Comparison of ENCODE assay signal across 8 cellular contexts in genomic region chr4:15682790-15683495, GRCh38. TPM values are rescaled to one million over a fixed set of nuclear protein-coding genes. Genes with fewer than 3 reads are reported as not detected.
DNase-seq lines count a peak whose midpoint lies in the region; ATAC-seq and TF ChIP-seq lines count a peak whose summit lies in the region.

No MANE protein-coding gene starts in this region.

- H3K27me3 ChIP-seq in tibial nerve (no peaks in the 10 kb centered on the region), testis (no peaks in the 10 kb centered on the region)

- 62 to 71% methylated on average over 6 of the region's 6 CpGs for WGBS in tibial nerve, 2 donors
- 36 to 48% methylated on average over 6 of the region's 6 CpGs for WGBS in testis, 2 donors

- no peak for TF ChIP-seq EP300 in tibial nerve (IDR thresholded peaks at IDR 0.05)

- TF ChIP-seq CTCF in tibial nerve (IDR thresholded peaks at IDR 0.05) (no peak), testis (IDR thresholded peaks at IDR 0.05) (no peak)

- H3K36me3 Mint-ChIP-seq in activated T-cell treated with anti-CD3 and anti-CD28 coated beads, Interleukin-2, amount 50 U/mL, for 4 hours (ENCODE audit: insufficient read depth), result peaks cover 14% of the 10 kb centered on the region
- peaks cover 26% of the 10 kb centered on the region for H3K36me3 Mint-ChIP-seq in activated CD4-positive, alpha-beta memory T cell treated with anti-CD3 and anti-CD28 coated beads for 36 hours

- H3K4me3 ChIP-seq in tibial nerve, result peak overlapping the region; percentile 67 to 94 (median 76)
- no peak overlapping the region for H3K4me3 ChIP-seq in testis

- H3K4me1 ChIP-seq in tibial nerve (peaks cover 0 to 47% (median 14%) of the 10 kb centered on the region in 4 donors), testis (no peaks in the 10 kb centered on the region)

- H3K27me3 Mint-ChIP-seq in activated T-cell treated with anti-CD3 and anti-CD28 coated beads, Interleukin-2, amount 50 U/mL, for 4 hours (ENCODE audit: low read depth), result no peaks in the 10 kb centered on the region
- no peaks in the 10 kb centered on the region for H3K27me3 Mint-ChIP-seq in activated CD4-positive, alpha-beta memory T cell treated with anti-CD3 and anti-CD28 coated beads for 36 hours

- ATAC-seq in activated T-cell treated with anti-CD3 and anti-CD28 coated beads, Interleukin-2, amount 50 U/mL, for 4 hours, result no peak

- intact Hi-C loops in activated CD4-positive, alpha-beta memory T cell treated with anti-CD3 and anti-CD28 coated beads for 36 hours (cut with micrococcal nuclease), result no loop called here
- intact Hi-C loops in testis (cut with DNase I; ENCODE audit: low total_unique reads), result no loop called here

- H3K4me3 Mint-ChIP-seq in activated T-cell treated with anti-CD3 and anti-CD28 coated beads, Interleukin-2, amount 50 U/mL, for 4 hours, result peak overlapping the region; percentile 95
- peak overlapping the region; percentile 99 for H3K4me3 Mint-ChIP-seq in activated CD4-positive, alpha-beta memory T cell treated with anti-CD3 and anti-CD28 coated beads for 36 hours

- peaks cover 0 to 19% (median 0%) of the 10 kb centered on the region in 3 donors for H3K36me3 ChIP-seq in tibial nerve
- no peaks in the 10 kb centered on the region for H3K36me3 ChIP-seq in testis (ENCODE audit: low read depth, missing control alignments)

- no peak for DNase-seq in activated T-cell treated with anti-CD3 and anti-CD28 coated beads, Interleukin-2, amount 50 U/mL, for 4 hours
- no peak for DNase-seq in activated T-cell treated with anti-CD3 and anti-CD28 coated beads, Interleukin-2, amount 50 U/mL, for 48 hours
- DNase-seq in activated CD4-positive, alpha-beta memory T cell treated with anti-CD3 and anti-CD28 coated beads for 36 hours, result no peak
- DNase-seq in iris pigment epithelial cell (ENCODE audit: low read depth), result peak; percentile 44
- no peak for DNase-seq in tibial nerve (ENCODE audit: low spot score in 2 of 2)
- no peak for DNase-seq in testis
- no peak for DNase-seq in COLO668 (lab: John Stamatoyannopoulos, UW; ENCODE audit: unreplicated experiment)
- DNase-seq in stimulated activated CD8-positive, alpha-beta memory T cell treated with anti-CD3 and anti-CD28 coated beads, Interleukin-4, amount 100 ng/mL, for 48 hours, result no peak

- H3K27ac Mint-ChIP-seq in activated CD4-positive, alpha-beta memory T cell treated with anti-CD3 and anti-CD28 coated beads for 36 hours, result peak overlapping the region; percentile 95

- H3K9me3 Mint-ChIP-seq in activated T-cell treated with anti-CD3 and anti-CD28 coated beads, Interleukin-2, amount 50 U/mL, for 4 hours, result no peaks in the 10 kb centered on the region
- H3K9me3 Mint-ChIP-seq in activated CD4-positive, alpha-beta memory T cell treated with anti-CD3 and anti-CD28 coated beads for 36 hours, result no peaks in the 10 kb centered on the region

- TF ChIP-seq POLR2A in tibial nerve (IDR thresholded peaks at IDR 0.05), result no peak
- TF ChIP-seq POLR2A in testis (IDR thresholded peaks at IDR 0.05), result no peak

- POLR2A ChIA-PET in activated CD4-positive, alpha-beta memory T cell treated with anti-CD3 and anti-CD28 coated beads for 36 hours (lab: Charles Lee), result interaction anchor here (1.9 kb wide), 1 partner anchor 21 kb away, joined by 5 read pairs; no protein-coding TSS in a partner anchor

- H3K9me3 ChIP-seq in tibial nerve (no peaks in the 10 kb centered on the region), testis (no peaks in the 10 kb centered on the region)

- peak overlapping the region in 3 of 4 donors; percentile 47 to 92 (median 91) for H3K27ac ChIP-seq in tibial nerve
- peak overlapping the region in 1 of 2 donors; percentile 90 for H3K27ac ChIP-seq in testis

- peaks cover 27% of the 10 kb centered on the region for H3K4me1 Mint-ChIP-seq in activated T-cell treated with anti-CD3 and anti-CD28 coated beads, Interleukin-2, amount 50 U/mL, for 4 hours (ENCODE audit: low read depth)
- H3K4me1 Mint-ChIP-seq in activated CD4-positive, alpha-beta memory T cell treated with anti-CD3 and anti-CD28 coated beads for 36 hours (ENCODE audit: low read depth), result peaks cover 26% of the 10 kb centered on the region

- CTCF ChIA-PET in activated CD4-positive, alpha-beta memory T cell treated with anti-CD3 and anti-CD28 coated beads for 36 hours (lab: Charles Lee), result interaction anchor here (0.9 kb wide), 1 partner anchor 28 kb away, joined by 4 read pairs; the partner anchor contains the start of gene FBXL5

RNA-seq across cellular contexts. Expression of gene FAM200B, which starts 1.3 kb away (rescaled TPM):
- 1 to 10 TPM; 6.1 to 6.6 (median 6.2) TPM for total RNA-seq in activated T-cell treated with anti-CD3 and anti-CD28 coated beads, Interleukin-2, amount 50 U/mL, for 4 hours
- 1 to 10 TPM; 8.3 to 8.9 TPM for total RNA-seq in activated CD4-positive, alpha-beta memory T cell treated with anti-CD3 and anti-CD28 coated beads for 36 hours
- 10 to 100 TPM; 29.4 to 68.8 (median 56.0) TPM for total RNA-seq in tibial nerve
- total RNA-seq in testis, result 10 to 100 TPM; 41.8 to 48.9 TPM
- 75.2 TPM for polyA plus RNA-seq in testis (ENCODE audit: insufficient read depth, low read depth, low replicate concordance)

RNA-seq across cellular contexts. Expression of gene BST1, which starts 19.9 kb away (rescaled TPM):
- total RNA-seq in activated T-cell treated with anti-CD3 and anti-CD28 coated beads, Interleukin-2, amount 50 U/mL, for 4 hours, result under 1 TPM in 2 of 3 donors, not detected in 1; 0.18 to 0.41 TPM
- total RNA-seq in activated CD4-positive, alpha-beta memory T cell treated with anti-CD3 and anti-CD28 coated beads for 36 hours, result under 1 TPM; 0.19 to 0.67 TPM
- total RNA-seq in tibial nerve (10 to 100 TPM in 3 of 4 donors, 1 to 10 TPM in 1; 7.3 to 21.0 (median 11.9) TPM), testis (1 to 10 TPM; 1.1 to 1.6 TPM)
- polyA plus RNA-seq in testis (ENCODE audit: insufficient read depth, low read depth, low replicate concordance), result 6.9 TPM

RNA-seq across cellular contexts. Expression of gene FBXL5, which starts 27.8 kb away (rescaled TPM):
- 10 to 100 TPM; 20.5 to 22.7 (median 22.6) TPM for total RNA-seq in activated T-cell treated with anti-CD3 and anti-CD28 coated beads, Interleukin-2, amount 50 U/mL, for 4 hours
- 10 to 100 TPM; 26.5 to 30.4 TPM for total RNA-seq in activated CD4-positive, alpha-beta memory T cell treated with anti-CD3 and anti-CD28 coated beads for 36 hours
- 100 to 1,000 TPM; 100 to 150 (median 134) TPM for total RNA-seq in tibial nerve
- 100 to 1,000 TPM; 149 to 153 TPM for total RNA-seq in testis
- polyA plus RNA-seq in testis (ENCODE audit: insufficient read depth, low read depth, low replicate concordance), result 162 TPM

Comparison
In these comparisons a context has a peak if more than half of its experiments do, and no peak if none do; other contexts are left out.
1. H3K4me3 ChIP-seq: peak in tibial nerve (4 of 4); none in testis (0 of 2).